ENCODE assay signal across 8 cellular contexts in genomic region chr22:23893446-23893956, GRCh38. TPM values are rescaled to one million over a fixed set of nuclear protein-coding genes. Genes with fewer than 3 reads are reported as not detected.
A peak's percentile ranks its signal among the peaks of the same experiment; 100 is the strongest.
DNase-seq lines count a peak whose midpoint lies in the region; ATAC-seq and TF ChIP-seq lines count a peak whose summit lies in the region.

No MANE protein-coding gene starts in this region.

- TF ChIP-seq RAD21 in neural cell (conservative IDR thresholded peaks at IDR 0.05), result no peak

- H2AFZ ChIP-seq in MM.1S (ENCODE audit: low read length) (peak overlapping the region; percentile 79), neural cell (ENCODE audit: low read depth, low read length) (peak overlapping the region; percentile 66)

- peak overlapping the region; percentile 80 to 96 (median 91) for H3K4me2 ChIP-seq in BLaER1 treated with 17β-estradiol and CSF1 and Interleukin-3, amounts not matched to agents 10 nM and 100 nM
- H3K4me2 ChIP-seq in MM.1S (ENCODE audit: low read depth, low read length) (peak overlapping the region; percentile 79), neural cell (ENCODE audit: low read length) (peak overlapping the region; percentile 50)

- H3F3A ChIP-seq in MM.1S (ENCODE audit: insufficient read depth, low read length) (peaks cover 23% of the 10 kb centered on the region), neural cell (ENCODE audit: insufficient read depth, low read length, poor library complexity, severe bottlenecking) (no peaks in the 10 kb centered on the region)

- TF ChIP-seq CTCF in MM.1S (IDR thresholded peaks at IDR 0.05; ENCODE audit: low read length) (no peak), neural cell (IDR thresholded peaks at IDR 0.05; ENCODE audit: poor library complexity, severe bottlenecking) (no peak)

- H3K27me3 ChIP-seq in BLaER1 treated with 17β-estradiol and CSF1 and Interleukin-3, amounts not matched to agents 10 nM and 100 nM, result no peaks in the 10 kb centered on the region
- no peaks in the 10 kb centered on the region for H3K27me3 ChIP-seq in MM.1S (replicated peaks; ENCODE audit: insufficient read depth, low read length)
- H3K27me3 ChIP-seq in effector memory CD4-positive, alpha-beta T cell (replicated peaks; ENCODE audit: control insufficient read depth, insufficient read depth, low read length, poor library complexity, severe bottlenecking), result no peaks in the 10 kb centered on the region
- H3K27me3 ChIP-seq in neural cell (ENCODE audit: insufficient read depth, low read depth, low read length), result no peaks in the 10 kb centered on the region

- peaks cover 30 to 45% (median 38%) of the 10 kb centered on the region in 10 experiments for H3K4me1 ChIP-seq in BLaER1 treated with 17β-estradiol and CSF1 and Interleukin-3, amounts not matched to agents 10 nM and 100 nM
- H3K4me1 ChIP-seq in MM.1S (ENCODE audit: low read length), result peaks cover 9% of the 10 kb centered on the region
- peaks cover 17% of the 10 kb centered on the region for H3K4me1 ChIP-seq in effector memory CD4-positive, alpha-beta T cell (ENCODE audit: control insufficient read depth, insufficient read depth, low read length, poor library complexity, severe bottlenecking)

- H3K79me2 ChIP-seq in MM.1S (ENCODE audit: low read length), result peaks cover 27% of the 10 kb centered on the region
- no peaks in the 10 kb centered on the region for H3K79me2 ChIP-seq in neural cell (replicated peaks; ENCODE audit: insufficient read depth, low read length)

- peaks cover 19 to 31% (median 28%) of the 10 kb centered on the region in 11 experiments for H3K36me3 ChIP-seq in BLaER1 treated with 17β-estradiol and CSF1 and Interleukin-3, amounts not matched to agents 10 nM and 100 nM
- peaks cover 7% of the 10 kb centered on the region; the same call in 1 of the 2 replicates for H3K36me3 ChIP-seq in MM.1S (replicated peaks; ENCODE audit: insufficient read depth, low read length)
- H3K36me3 ChIP-seq in effector memory CD4-positive, alpha-beta T cell (ENCODE audit: control insufficient read depth, insufficient read depth, low read length), result peaks cover 17% of the 10 kb centered on the region
- no peaks in the 10 kb centered on the region for H3K36me3 ChIP-seq in neural cell (ENCODE audit: insufficient read depth, low read length)

- peak overlapping the region; percentile 69 to 92 (median 90) for H3K27ac ChIP-seq in BLaER1 treated with 17β-estradiol and CSF1 and Interleukin-3, amounts not matched to agents 10 nM and 100 nM
- H3K27ac ChIP-seq in MM.1S (ENCODE audit: low read length) (peak overlapping the region; percentile 95), neural cell (ENCODE audit: low read length) (peak overlapping the region; percentile 92)
- peak overlapping the region; percentile 85 for H3K27ac ChIP-seq in effector memory CD4-positive, alpha-beta T cell (ENCODE audit: insufficient read depth, low read length, poor library complexity, severe bottlenecking)

- peaks cover 0 to under 1% (median 0%) of the 10 kb centered on the region in 11 experiments; a peak in 1 of 22 replicates for H3K9me3 ChIP-seq in BLaER1 treated with 17β-estradiol and CSF1 and Interleukin-3, amounts not matched to agents 10 nM and 100 nM (replicated peaks in 1 of 11)
- H3K9me3 ChIP-seq in MM.1S (replicated peaks; ENCODE audit: insufficient read depth, low read length) (no peaks in the 10 kb centered on the region), neural cell (ENCODE audit: low read length) (no peaks in the 10 kb centered on the region)
- H3K9me3 ChIP-seq in effector memory CD4-positive, alpha-beta T cell (ENCODE audit: control insufficient read depth, low read length), result no peaks in the 10 kb centered on the region

- ATAC-seq in GM18498 (IDR thresholded peaks at IDR 0.05; ENCODE audit: unreplicated experiment), result no peak

- DNase-seq in MM.1S (no peak), SW 1271 (lab: John Stamatoyannopoulos, UW) (no peak), activated gamma-delta T cell (lab: John Stamatoyannopoulos, UW) (no peak), NCI-H2107 treated with DMSO at 0.1 percent for 48 hours (lab: John Stamatoyannopoulos, UW; ENCODE audit: unreplicated experiment) (no peak)
- DNase-seq in effector memory CD4-positive, alpha-beta T cell, result no peak

- H4K20me1 ChIP-seq in BLaER1 treated with 17β-estradiol and CSF1 and Interleukin-3, amounts not matched to agents 10 nM and 100 nM, result peaks cover 15 to 37% (median 25%) of the 10 kb centered on the region in 11 experiments; a peak in 20 of 22 replicates
- peaks cover 8% of the 10 kb centered on the region; the same call in 1 of the 2 replicates for H4K20me1 ChIP-seq in MM.1S (ENCODE audit: insufficient read depth, low read length)
- H4K20me1 ChIP-seq in neural cell (ENCODE audit: insufficient read depth), result no peaks in the 10 kb centered on the region

- no peak for TF ChIP-seq EP300 in neural cell (conservative IDR thresholded peaks at IDR 0.05; ENCODE audit: poor library complexity, severe bottlenecking)

- H3K9ac ChIP-seq in BLaER1 treated with 17β-estradiol and CSF1 and Interleukin-3, amounts not matched to agents 10 nM and 100 nM, result peak overlapping the region; percentile 85 to 94 (median 90)
- H3K9ac ChIP-seq in MM.1S (ENCODE audit: low read length), result peak overlapping the region; percentile 99
- peak overlapping the region; percentile 96 for H3K9ac ChIP-seq in neural cell (ENCODE audit: low read length)

- peak overlapping the region; percentile 87 to 95 (median 90) for H3K4me3 ChIP-seq in BLaER1 treated with 17β-estradiol and CSF1 and Interleukin-3, amounts not matched to agents 10 nM and 100 nM
- H3K4me3 ChIP-seq in MM.1S (ENCODE audit: low read length), result peak overlapping the region; percentile 95
- H3K4me3 ChIP-seq in effector memory CD4-positive, alpha-beta T cell (ENCODE audit: insufficient read depth, low read depth, low read length, poor library complexity, severe bottlenecking), result peak overlapping the region; percentile 86
- peak overlapping the region; percentile 90 for H3K4me3 ChIP-seq in neural cell (ENCODE audit: low read length)

- H3K9me2 ChIP-seq in MM.1S (replicated peaks; ENCODE audit: insufficient read depth, low read length) (no peaks in the 10 kb centered on the region), neural cell (ENCODE audit: insufficient read depth, low read length) (no peaks in the 10 kb centered on the region)

TF ChIP-seq in neural cell, 6 proteins besides CTCF, POLR2A, EP300 and RAD21:
- TF ChIP-seq EZH2 (IDR thresholded peaks at IDR 0.05; ENCODE audit: borderline replicate concordance, insufficient read depth, low read length, poor library complexity, severe bottlenecking) (no peak), MXI1 (conservative IDR thresholded peaks at IDR 0.05; ENCODE audit: poor library complexity, severe bottlenecking) (no peak), POLR2AphosphoS5 (IDR thresholded peaks at IDR 0.05) (no peak), TAF1 (IDR thresholded peaks at IDR 0.05; ENCODE audit: low read depth) (no peak), SMC3 (conservative IDR thresholded peaks at IDR 0.05; ENCODE audit: poor library complexity) (no peak), REST (IDR thresholded peaks at IDR 0.05; ENCODE audit: borderline replicate concordance) (no peak)

RNA-seq across cellular contexts. Expression of gene MIF, which starts 0.7 kb away (rescaled TPM):
- 369 and 421 TPM in 2 replicates for polyA plus RNA-seq in neural cell
- 79.4 and 96.2 TPM in 2 replicates for polyA minus RNA-seq in neural cell

RNA-seq across cellular contexts. Expression of gene SLC2A11, which starts 35.8 kb away (rescaled TPM):
- polyA plus RNA-seq in neural cell, result 45.7 and 48.6 TPM in 2 replicates
- 45.5 and 51.1 TPM in 2 replicates for polyA minus RNA-seq in neural cell

RNA-seq across cellular contexts. Expression of gene DERL3, which starts 54.7 kb away (rescaled TPM):
- 0.84 and 1.4 TPM in 2 replicates for polyA plus RNA-seq in neural cell
- polyA minus RNA-seq in neural cell, result 0.24 TPM in 1 of 2 replicates, not detected in the other
